Comparison of ENCODE assay signal across 7 cellular contexts in the genomic region with DNA sequence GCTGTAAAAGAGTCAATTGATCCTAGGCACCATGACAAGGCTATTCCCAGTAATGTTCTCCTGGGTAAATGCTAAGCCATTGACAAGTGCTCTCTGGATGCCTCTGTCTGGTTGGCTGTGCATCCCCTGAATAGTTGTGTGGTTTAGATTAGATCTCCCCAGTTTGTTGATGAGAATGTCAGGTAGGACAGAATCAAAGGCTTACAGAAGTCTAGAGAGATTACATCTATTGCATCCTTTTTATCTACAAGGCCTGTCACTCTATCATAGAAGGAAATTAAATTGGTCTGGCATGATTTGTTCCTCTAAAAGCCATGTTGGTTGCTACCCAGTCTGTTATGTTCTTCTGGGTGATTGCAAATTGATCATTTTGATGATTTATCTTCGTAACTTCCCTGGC.
"Had no signal": no experiment of that assay in that cellular context is flagged by ENCODE, and none has a peak within 500 bp of the region (broad histone marks: within the 10 kb centered on the region; RNA-seq: fewer than 3 reads in every experiment).

No MANE protein-coding gene starts in this region.

- H3K27ac ChIP-seq: HL-60, KMS-11 had no signal

- DNase-seq: IMR-90, KBM-7, KG1 had no signal

- H3K4me3 ChIP-seq: K562 had no signal

- H3K9ac ChIP-seq: KMS-11 had no signal

- ATAC-seq: HepG2, K562 had no signal

- H3K4me2 ChIP-seq: KMS-11 had no signal
